Comparison of ENCODE assay signal across 8 cellular contexts in the genomic region with DNA sequence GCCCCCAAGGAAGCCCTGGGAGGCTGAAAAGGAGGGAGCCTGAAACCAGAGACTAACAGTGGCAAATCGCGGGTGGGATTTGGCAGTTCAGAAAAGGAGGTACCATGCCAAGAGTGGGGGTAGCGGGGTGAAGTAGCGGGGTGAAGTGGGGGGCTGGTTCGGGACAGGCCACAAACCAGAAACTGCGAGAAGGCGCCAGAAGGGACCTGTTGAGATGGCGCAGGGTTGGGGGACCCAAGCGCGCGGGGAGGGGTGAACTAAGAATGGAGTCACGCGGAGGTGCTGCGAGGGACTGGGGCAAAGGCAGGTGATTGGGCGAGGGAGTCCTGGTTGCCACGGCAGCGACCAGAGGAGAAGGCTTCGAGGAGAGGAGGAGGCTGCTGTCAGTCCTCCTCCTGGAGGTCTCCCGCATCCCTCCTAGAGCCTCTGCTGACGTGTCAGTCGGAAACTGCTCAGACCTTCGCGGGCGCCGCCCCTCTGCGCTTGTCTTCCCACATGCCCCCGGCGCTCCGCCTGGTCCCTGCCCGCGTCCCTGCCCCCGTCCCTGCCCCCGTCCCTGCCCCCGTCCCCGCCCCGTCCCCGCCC. TPM values are rescaled to one million over a fixed set of nuclear protein-coding genes. Genes with fewer than 3 reads are reported as not detected.
DNase-seq lines count a peak whose midpoint lies in the region; ATAC-seq and TF ChIP-seq lines count a peak whose summit lies in the region.

No MANE protein-coding gene starts in this region.

- H3K9me3 ChIP-seq in CD4-positive, alpha-beta T cell (ENCODE audit: control insufficient read depth, low read length), result no peaks in the 10 kb centered on the region
- no peaks in the 10 kb centered on the region for H3K9me3 ChIP-seq in lower lobe of right lung

- CTCF ChIA-PET in CD4-positive, alpha-beta T cell (lab: Charles Lee), result no interaction called here
- CTCF ChIA-PET in activated CD8-positive, alpha-beta T cell treated with anti-CD3 and anti-CD28 coated beads for 36 hours (lab: Charles Lee), result interaction anchor here (2.4 kb wide), 1 partner anchor 17 kb away, joined by 10 read pairs; no protein-coding TSS in a partner anchor

- peak overlapping the region; percentile 92 for H3K27ac Mint-ChIP-seq in CD4-positive, alpha-beta T cell
- H3K27ac Mint-ChIP-seq in activated CD8-positive, alpha-beta T cell treated with anti-CD3 and anti-CD28 coated beads for 36 hours, result peak overlapping the region; percentile 90

- intact Hi-C loops in CD4-positive, alpha-beta T cell (cut with DNase I, micrococcal nuclease), result loop anchor here (1.0 to 10.0 kb wide), 5 partner anchors 27 to 873 kb away; a partner anchor contains a TSS
- intact Hi-C loops in activated CD8-positive, alpha-beta T cell treated with anti-CD3 and anti-CD28 coated beads for 36 hours (cut with micrococcal nuclease), result no loop called here
- intact Hi-C loops in lower lobe of right lung (cut with DNase I), result no loop called here

- H3K27ac ChIP-seq in CD4-positive, alpha-beta T cell (ENCODE audit: low read depth, low read length), result peak overlapping the region; percentile 43
- no peak overlapping the region for H3K27ac ChIP-seq in HL-60 (replicated peaks)
- peak overlapping the region; percentile 73 for H3K27ac ChIP-seq in lower lobe of right lung

- peaks cover 40% of the 10 kb centered on the region for H3K4me1 Mint-ChIP-seq in CD4-positive, alpha-beta T cell (ENCODE audit: low read depth)
- H3K4me1 Mint-ChIP-seq in activated CD8-positive, alpha-beta T cell treated with anti-CD3 and anti-CD28 coated beads for 36 hours (ENCODE audit: low read depth), result peaks cover 25% of the 10 kb centered on the region

- H3K4me3 Mint-ChIP-seq in CD4-positive, alpha-beta T cell, result peak overlapping the region; percentile 94
- peak overlapping the region; percentile 83 for H3K4me3 Mint-ChIP-seq in activated CD8-positive, alpha-beta T cell treated with anti-CD3 and anti-CD28 coated beads for 36 hours

- H3K4me3 ChIP-seq in HL-60 (replicated peaks; ENCODE audit: insufficient read depth, low read length), result peak overlapping the region; percentile 79
- peak overlapping the region; percentile 80 for H3K4me3 ChIP-seq in lower lobe of right lung

- H3K27me3 ChIP-seq in CD4-positive, alpha-beta T cell (ENCODE audit: control insufficient read depth, insufficient read depth, low read length), result no peaks in the 10 kb centered on the region
- H3K27me3 ChIP-seq in HL-60 (ENCODE audit: insufficient read depth, poor library complexity, severe bottlenecking), result no peaks in the 10 kb centered on the region
- H3K27me3 ChIP-seq in lower lobe of right lung (ENCODE audit: low read depth), result no peaks in the 10 kb centered on the region

- no peaks in the 10 kb centered on the region for H3K9me3 Mint-ChIP-seq in CD4-positive, alpha-beta T cell
- H3K9me3 Mint-ChIP-seq in activated CD8-positive, alpha-beta T cell treated with anti-CD3 and anti-CD28 coated beads for 36 hours, result no peaks in the 10 kb centered on the region

- ATAC-seq in CD4-positive, alpha-beta T cell (ENCODE audit: poor library complexity), result peak; percentile 90
- ATAC-seq in GM19467 (IDR thresholded peaks at IDR 0.05; ENCODE audit: unreplicated experiment) (peak; percentile 71), lower lobe of right lung (peak; percentile 96 to 97)
- peak; percentile 95 for ATAC-seq in activated CD8-positive, alpha-beta T cell treated with anti-CD3 and anti-CD28 coated beads for 36 hours

- H3K36me3 Mint-ChIP-seq in CD4-positive, alpha-beta T cell (ENCODE audit: low read depth), result peaks cover 43% of the 10 kb centered on the region
- peaks cover 11% of the 10 kb centered on the region for H3K36me3 Mint-ChIP-seq in activated CD8-positive, alpha-beta T cell treated with anti-CD3 and anti-CD28 coated beads for 36 hours (ENCODE audit: low read depth)

- TF ChIP-seq CTCF in CD4-positive, alpha-beta T cell (IDR thresholded peaks at IDR 0.05), result no peak
- no peak for TF ChIP-seq CTCF in HL-60 (IDR thresholded peaks at IDR 0.05; ENCODE audit: insufficient read depth, low read length)
- TF ChIP-seq CTCF in activated CD8-positive, alpha-beta T cell treated with anti-CD3 and anti-CD28 coated beads for 36 hours (IDR thresholded peaks at IDR 0.05), result no peak
- TF ChIP-seq CTCF in lower lobe of right lung (IDR thresholded peaks at IDR 0.05), result no peak

- POLR2A ChIA-PET in CD4-positive, alpha-beta T cell (lab: Charles Lee), result interaction anchor here (1.4 to 3.1 kb wide), 5 partner anchors 17 to 95 kb away, joined by 3 to 19 read pairs (median 11); a partner anchor contains a TSS
- POLR2A ChIA-PET in activated CD8-positive, alpha-beta T cell treated with anti-CD3 and anti-CD28 coated beads for 36 hours (lab: Charles Lee), result interaction anchor here (1.0 to 1.4 kb wide), 3 partner anchors 19 to 28 kb away, joined by 3 to 6 read pairs (median 5); a partner anchor contains a TSS

- H3K4me1 ChIP-seq in lower lobe of right lung, result peaks cover 18% of the 10 kb centered on the region

- DNase-seq in CD4-positive, alpha-beta T cell, result peak; percentile 85 to 97 (median 90)
- DNase-seq in HL-60 (ENCODE audit: low read depth in 1 of 2, low spot score in 1 of 2) (peak; percentile 73 to 74), NCI-H82 treated with DMSO at 0.1 percent for 48 hours (lab: John Stamatoyannopoulos, UW; ENCODE audit: unreplicated experiment) (peak; percentile 88), ecto neural progenitor cell (ENCODE audit: low spot score) (peak; percentile 96), lower lobe of right lung (peak; percentile 95)
- peak; percentile 95 for DNase-seq in activated CD8-positive, alpha-beta T cell treated with anti-CD3 and anti-CD28 coated beads for 36 hours
- peak; percentile 71 to 88 (median 85) for DNase-seq in stimulated activated CD4-positive, alpha-beta T cell treated with anti-CD3 and anti-CD28 coated beads, TNF-alpha, amount 100 ng/mL, for 1 hour (ENCODE audit: low read depth in 3 of 3, low spot score in 1 of 3)

- H3K27me3 Mint-ChIP-seq in CD4-positive, alpha-beta T cell, result peaks cover 34% of the 10 kb centered on the region
- H3K27me3 Mint-ChIP-seq in activated CD8-positive, alpha-beta T cell treated with anti-CD3 and anti-CD28 coated beads for 36 hours, result peaks cover 13% of the 10 kb centered on the region

- peaks cover 6% of the 10 kb centered on the region for H3K36me3 ChIP-seq in lower lobe of right lung

RNA-seq across cellular contexts. Expression of a gene that starts 0.4 kb away (rescaled TPM):
- 100 to 1,000 TPM; 123 to 135 TPM for total RNA-seq in CD4-positive, alpha-beta T cell
- 10 to 100 TPM; 43.1 to 44.1 TPM for total RNA-seq in activated CD8-positive, alpha-beta T cell treated with anti-CD3 and anti-CD28 coated beads for 36 hours
- 66.0 TPM for total RNA-seq in lower lobe of right lung

RNA-seq across cellular contexts. Expression of a gene that starts 27.7 kb away (rescaled TPM):
- 1 to 10 TPM; 3.3 to 4.1 TPM for total RNA-seq in CD4-positive, alpha-beta T cell
- 10 to 100 TPM; 18.4 to 19.0 TPM for total RNA-seq in activated CD8-positive, alpha-beta T cell treated with anti-CD3 and anti-CD28 coated beads for 36 hours
- total RNA-seq in lower lobe of right lung, result 9.7 TPM

Comparison
In these comparisons a context has a peak if more than half of its experiments do, and no peak if none do; other contexts are left out.
1. intact Hi-C loops: an anchor here in CD4-positive, alpha-beta T cell (1.0 to 10.0 kb wide); none called in activated CD8-positive, alpha-beta T cell treated with anti-CD3 and anti-CD28 coated beads for 36 hours and lower lobe of right lung.